Comparison of ENCODE assay signal across 21 cellular contexts in the genomic region with DNA sequence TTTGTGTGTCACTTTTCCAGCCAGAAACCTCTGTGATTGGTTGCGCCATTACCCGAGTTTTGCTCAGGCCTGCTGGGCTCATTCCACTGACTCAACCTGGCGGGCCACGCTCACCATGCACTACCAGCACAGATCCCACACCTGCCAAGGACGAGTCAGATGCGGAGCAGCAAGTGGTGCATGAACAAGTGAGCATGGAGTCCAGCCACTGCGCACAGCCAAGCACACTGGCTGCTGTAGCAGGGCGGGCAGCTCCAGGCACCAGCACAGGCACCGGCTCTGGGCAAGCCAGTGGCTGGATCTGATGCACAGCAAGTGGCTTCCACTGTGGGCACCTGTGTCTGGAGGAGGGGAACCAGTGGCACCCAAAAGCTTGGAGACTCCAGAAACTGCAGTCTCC.
DNase-seq lines count a peak whose midpoint lies in the region; ATAC-seq, FAIRE-seq and TF ChIP-seq lines count a peak whose summit lies in the region.
"Had no signal": no experiment of that assay in that cellular context is flagged by ENCODE, and none has a peak within 500 bp of the region (broad histone marks: within the 10 kb centered on the region; RNA-seq: fewer than 3 reads in every experiment).

No MANE protein-coding gene starts in this region.

- no peak overlapping the region for H3K27ac ChIP-seq in epithelial cell of prostate
- H3K27ac ChIP-seq: A549, esophagus muscularis mucosa, RWPE1 had no signal

- CTCF ChIA-PET in activated CD8-positive, alpha-beta T cell treated with anti-CD3 and anti-CD28 coated beads for 36 hours (lab: Charles Lee) = interaction anchor here (0.8 to 1.0 kb wide), 2 partner anchors 8 to 17 kb away, joined by 3 read pairs; no protein-coding TSS in a partner anchor
- CTCF ChIA-PET in activated CD8-positive, alpha-beta T cell treated with anti-CD3 and anti-CD28 coated beads, Interleukin-2, amount 10 ng/mL, durations not matched to agents 7 days and 5 days (lab: Charles Lee) = no interaction called here

- POLR2A ChIA-PET in activated CD8-positive, alpha-beta T cell treated with anti-CD3 and anti-CD28 coated beads for 36 hours (lab: Charles Lee) = interaction anchor here (0.8 to 1.3 kb wide), 4 partner anchors 9 to 48 kb away, joined by 3 to 4 read pairs (median 3); no protein-coding TSS in a partner anchor
- POLR2A ChIA-PET in activated CD8-positive, alpha-beta T cell treated with anti-CD3 and anti-CD28 coated beads, Interleukin-2, amount 10 ng/mL, durations not matched to agents 7 days and 5 days (lab: Charles Lee) = interaction anchor here (1.3 kb wide), 1 partner anchor 28 kb away, joined by 3 read pairs; no protein-coding TSS in a partner anchor

- H3K4me3 Mint-ChIP-seq in activated CD8-positive, alpha-beta T cell treated with anti-CD3 and anti-CD28 coated beads for 36 hours = no peak overlapping the region
- H3K4me3 Mint-ChIP-seq in activated CD8-positive, alpha-beta T cell treated with anti-CD3 and anti-CD28 coated beads, Interleukin-2, amount 10 ng/mL, durations not matched to agents 7 days and 5 days = no peak overlapping the region

- H3K4me1 Mint-ChIP-seq in activated CD8-positive, alpha-beta T cell treated with anti-CD3 and anti-CD28 coated beads for 36 hours (ENCODE audit: low read depth) = peaks cover 71% of the 10 kb centered on the region
- H3K4me1 Mint-ChIP-seq in activated CD8-positive, alpha-beta T cell treated with anti-CD3 and anti-CD28 coated beads, Interleukin-2, amount 10 ng/mL, durations not matched to agents 7 days and 5 days (ENCODE audit: low read depth) = peaks cover 71% of the 10 kb centered on the region

- intact Hi-C loops in activated CD8-positive, alpha-beta T cell treated with anti-CD3 and anti-CD28 coated beads for 36 hours (cut with micrococcal nuclease) = loop anchor here (10.0 kb wide), 1 partner anchor 426 kb away; no protein-coding TSS in a partner anchor
- intact Hi-C loops in posterior vena cava (cut with DNase I) = no loop called here

- no peak for ATAC-seq in activated CD8-positive, alpha-beta T cell treated with anti-CD3 and anti-CD28 coated beads for 36 hours
- ATAC-seq in activated CD8-positive, alpha-beta T cell treated with anti-CD3 and anti-CD28 coated beads, Interleukin-2, amount 10 ng/mL, durations not matched to agents 7 days and 5 days = no peak
- no peak for ATAC-seq in GM21447 (IDR thresholded peaks at IDR 0.05; ENCODE audit: unreplicated experiment)
- ATAC-seq: A549, HCT116 had no signal

- peak; percentile 25 for DNase-seq in activated CD8-positive, alpha-beta T cell treated with anti-CD3 and anti-CD28 coated beads for 36 hours
- no peak for DNase-seq in activated CD8-positive, alpha-beta T cell treated with anti-CD3 and anti-CD28 coated beads, Interleukin-2, amount 10 ng/mL, durations not matched to agents 7 days and 5 days
- no peak for DNase-seq in HTR-8/SVneo (ENCODE audit: insufficient read length, low spot score)
- peak; percentile 10 for DNase-seq in epithelial cell of prostate (ENCODE audit: low read depth, low spot score)
- DNase-seq in posterior vena cava (ENCODE audit: low spot score) = peak; percentile 81
- no peak for DNase-seq in NCI-H774 (lab: John Stamatoyannopoulos, UW)
- DNase-seq in COR-L47 (lab: John Stamatoyannopoulos, UW) = no peak
- DNase-seq: activated CD4-positive, CD25-positive, alpha-beta regulatory T cell; activated CD8-positive, alpha-beta memory T cell treated with anti-CD3 and anti-CD28 coated beads, Interleukin-2, amount 50 U/mL, for 48 hours; activated effector memory CD4-positive, alpha-beta T cell treated with anti-CD3 and anti-CD28 coated beads, Interleukin-2, amount 50 U/mL, for 16 hours; anterior cingulate cortex; cerebellar nuclear complex; NCI-H1436; NCI-H524 treated with DMSO at 0.1 percent for 48 hours; stimulated activated CD4-positive, alpha-beta T cell treated with anti-CD3 and anti-CD28 coated beads, Interleukin-4, amount 100 ng/mL, for 4 hours had no signal

- H3K9me3 Mint-ChIP-seq in activated CD8-positive, alpha-beta T cell treated with anti-CD3 and anti-CD28 coated beads for 36 hours = peaks cover 40% of the 10 kb centered on the region
- peaks cover 30% of the 10 kb centered on the region for H3K9me3 Mint-ChIP-seq in activated CD8-positive, alpha-beta T cell treated with anti-CD3 and anti-CD28 coated beads, Interleukin-2, amount 10 ng/mL, durations not matched to agents 7 days and 5 days (ENCODE audit: insufficient read depth)

- H3K36me3 Mint-ChIP-seq in activated CD8-positive, alpha-beta T cell treated with anti-CD3 and anti-CD28 coated beads for 36 hours (ENCODE audit: low read depth) = peaks cover 83% of the 10 kb centered on the region
- peaks cover 86% of the 10 kb centered on the region for H3K36me3 Mint-ChIP-seq in activated CD8-positive, alpha-beta T cell treated with anti-CD3 and anti-CD28 coated beads, Interleukin-2, amount 10 ng/mL, durations not matched to agents 7 days and 5 days (ENCODE audit: low read depth)

- peak overlapping the region; percentile 61 for H3K27ac Mint-ChIP-seq in activated CD8-positive, alpha-beta T cell treated with anti-CD3 and anti-CD28 coated beads for 36 hours
- H3K27ac Mint-ChIP-seq in activated CD8-positive, alpha-beta T cell treated with anti-CD3 and anti-CD28 coated beads, Interleukin-2, amount 10 ng/mL, durations not matched to agents 7 days and 5 days = no peak overlapping the region

- H3K27me3 Mint-ChIP-seq in activated CD8-positive, alpha-beta T cell treated with anti-CD3 and anti-CD28 coated beads for 36 hours = no peaks in the 10 kb centered on the region
- no peaks in the 10 kb centered on the region for H3K27me3 Mint-ChIP-seq in activated CD8-positive, alpha-beta T cell treated with anti-CD3 and anti-CD28 coated beads, Interleukin-2, amount 10 ng/mL, durations not matched to agents 7 days and 5 days (ENCODE audit: low read depth)

- FAIRE-seq in HTR-8/SVneo (lab: Jason Lieb, UNC) = peak; percentile 68
- FAIRE-seq: A549, GM18507 had no signal

- no peak for TF ChIP-seq CTCF in activated CD8-positive, alpha-beta T cell treated with anti-CD3 and anti-CD28 coated beads for 36 hours (IDR thresholded peaks at IDR 0.05)

Comparison
In these comparisons a context has a peak if more than half of its experiments do, and no peak if none do; other contexts are left out.
1. DNase-seq: peak in activated CD8-positive, alpha-beta T cell treated with anti-CD3 and anti-CD28 coated beads for 36 hours (single experiment), epithelial cell of prostate (single experiment) and posterior vena cava (single experiment); none in activated CD8-positive, alpha-beta T cell treated with anti-CD3 and anti-CD28 coated beads, Interleukin-2, amount 10 ng/mL, durations not matched to agents 7 days and 5 days (single experiment), HTR-8/SVneo (single experiment), NCI-H774 (single experiment) and COR-L47 (single experiment).